Comparison of ENCODE assay signal across 8 cellular contexts in genomic region chr14:64303471-64303917, GRCh38. TPM values are rescaled to one million over a fixed set of nuclear protein-coding genes. Genes with fewer than 3 reads are reported as not detected.
A peak's percentile ranks its signal among the peaks of the same experiment; 100 is the strongest.
DNase-seq lines count a peak whose midpoint lies in the region; ATAC-seq and TF ChIP-seq lines count a peak whose summit lies in the region.

No MANE protein-coding gene starts in this region.

- DNase-seq in Calu3 (no peak), HFF-Myc (ENCODE audit: extremely low read depth, low read depth) (peak; percentile 37), NCI-H446 treated with DMSO at 0.1 percent for 48 hours (lab: John Stamatoyannopoulos, UW) (peak; percentile 48), astrocyte of the cerebellum (ENCODE audit: low read depth) (peak; percentile 53), iPS DF 19.7 (ENCODE audit: low read depth, low spot score) (peak; percentile 65), head of caudate nucleus (no peak)
- peak in 1 of 2 donors; percentile 3 for DNase-seq in stimulated activated naive CD8-positive, alpha-beta T cell treated with anti-CD3 and anti-CD28 coated beads, Interleukin-15, amount 100 ng/mL, for 72 hours

- BruUV-seq in Calu3 (replicated peaks; lab: Mats Ljungman, UMichigan): no TSS peak

- no peaks in the 10 kb centered on the region for H3K27me3 Mint-ChIP-seq in Calu3 (ENCODE audit: unreplicated experiment)
- H3K27me3 Mint-ChIP-seq in stimulated activated naive CD8-positive, alpha-beta T cell treated with anti-CD3 and anti-CD28 coated beads, Interleukin-15, amount 100 ng/mL, for 72 hours: peaks cover 3% of the 10 kb centered on the region

- no peak overlapping the region for H3K4me3 Mint-ChIP-seq in Calu3 (ENCODE audit: low read depth, unreplicated experiment)
- no peak overlapping the region for H3K4me3 Mint-ChIP-seq in stimulated activated naive CD8-positive, alpha-beta T cell treated with anti-CD3 and anti-CD28 coated beads, Interleukin-15, amount 100 ng/mL, for 72 hours

- H3K4me3 ChIP-seq in HFF-Myc (replicated peaks; ENCODE audit: low read depth, low read length): no peak overlapping the region
- no peak overlapping the region for H3K4me3 ChIP-seq in astrocyte of the cerebellum (ENCODE audit: low read depth, low read length)

- TF ChIP-seq CTCF in Calu3 (IDR thresholded peaks at IDR 0.05; ENCODE audit: unreplicated experiment): peak; percentile 46
- TF ChIP-seq CTCF in HFF-Myc (IDR thresholded peaks at IDR 0.05; ENCODE audit: low read depth, low read length, missing control alignments): peak; percentile 59
- TF ChIP-seq CTCF in astrocyte of the cerebellum (IDR thresholded peaks at IDR 0.05; ENCODE audit: low read depth, low read length, missing control alignments): peak; percentile 62

- H3K27ac Mint-ChIP-seq in Calu3 (ENCODE audit: unreplicated experiment): no peak overlapping the region
- H3K27ac Mint-ChIP-seq in stimulated activated naive CD8-positive, alpha-beta T cell treated with anti-CD3 and anti-CD28 coated beads, Interleukin-15, amount 100 ng/mL, for 72 hours: no peak overlapping the region

- no peaks in the 10 kb centered on the region for H3K36me3 Mint-ChIP-seq in Calu3 (ENCODE audit: insufficient read depth, unreplicated experiment)

- peak; percentile 61 for ATAC-seq in stimulated activated naive CD8-positive, alpha-beta T cell treated with anti-CD3 and anti-CD28 coated beads, Interleukin-15, amount 100 ng/mL, for 72 hours
- no peak for ATAC-seq in HG03432 (IDR thresholded peaks at IDR 0.05; ENCODE audit: unreplicated experiment)

- no peaks in the 10 kb centered on the region for H3K4me1 Mint-ChIP-seq in Calu3 (ENCODE audit: low read depth, unreplicated experiment)
- no peaks in the 10 kb centered on the region for H3K4me1 Mint-ChIP-seq in stimulated activated naive CD8-positive, alpha-beta T cell treated with anti-CD3 and anti-CD28 coated beads, Interleukin-15, amount 100 ng/mL, for 72 hours

- in situ Hi-C loops in astrocyte of the cerebellum (cut with HindIII; ENCODE audit: low sequenced_read_pairs): loop anchor here (10.0 kb wide), 1 partner anchor 919 kb away; no protein-coding TSS in a partner anchor

- CTCF ChIA-PET in Calu3 (lab: Charles Lee): interaction anchor here (0.5 to 1.0 kb wide), 8 partner anchors 9 to 1460 kb away, joined by 3 to 5 read pairs (median 4); partner anchors contain the start of gene ESR2

- H3K9me3 Mint-ChIP-seq in Calu3 (ENCODE audit: low read depth, unreplicated experiment): no peaks in the 10 kb centered on the region
- no peaks in the 10 kb centered on the region for H3K9me3 Mint-ChIP-seq in stimulated activated naive CD8-positive, alpha-beta T cell treated with anti-CD3 and anti-CD28 coated beads, Interleukin-15, amount 100 ng/mL, for 72 hours

- intact Hi-C loops in Calu3 (cut with micrococcal nuclease; ENCODE audit: unreplicated experiment): loop anchor here (5.0 kb wide), 1 partner anchor 241 kb away; no protein-coding TSS in a partner anchor
- intact Hi-C loops in head of caudate nucleus (cut with DNase I): loop anchor here (5.0 kb wide), 1 partner anchor 506 kb away; no protein-coding TSS in a partner anchor

RNA-seq across cellular contexts. Expression of gene ESR2, which starts 9.3 kb away (rescaled TPM):
- 0.12 TPM in 1 of 2 replicates, not detected in the other for total RNA-seq in Calu3 (2022)

Comparison
In these comparisons a context has a peak if more than half of its experiments do, and no peak if none do; other contexts are left out.
1. DNase-seq: peak in HFF-Myc (single experiment), NCI-H446 treated with DMSO at 0.1 percent for 48 hours (single experiment), astrocyte of the cerebellum (single experiment) and iPS DF 19.7 (single experiment); none in Calu3 (single experiment) and head of caudate nucleus (0 of 42).
2. Peak in every context shown above with its lines, with median percentiles within 50 percentile points of each other: CTCF ChIP-seq.